ENCODE assay signal across 8 cellular contexts in the genomic region with DNA sequence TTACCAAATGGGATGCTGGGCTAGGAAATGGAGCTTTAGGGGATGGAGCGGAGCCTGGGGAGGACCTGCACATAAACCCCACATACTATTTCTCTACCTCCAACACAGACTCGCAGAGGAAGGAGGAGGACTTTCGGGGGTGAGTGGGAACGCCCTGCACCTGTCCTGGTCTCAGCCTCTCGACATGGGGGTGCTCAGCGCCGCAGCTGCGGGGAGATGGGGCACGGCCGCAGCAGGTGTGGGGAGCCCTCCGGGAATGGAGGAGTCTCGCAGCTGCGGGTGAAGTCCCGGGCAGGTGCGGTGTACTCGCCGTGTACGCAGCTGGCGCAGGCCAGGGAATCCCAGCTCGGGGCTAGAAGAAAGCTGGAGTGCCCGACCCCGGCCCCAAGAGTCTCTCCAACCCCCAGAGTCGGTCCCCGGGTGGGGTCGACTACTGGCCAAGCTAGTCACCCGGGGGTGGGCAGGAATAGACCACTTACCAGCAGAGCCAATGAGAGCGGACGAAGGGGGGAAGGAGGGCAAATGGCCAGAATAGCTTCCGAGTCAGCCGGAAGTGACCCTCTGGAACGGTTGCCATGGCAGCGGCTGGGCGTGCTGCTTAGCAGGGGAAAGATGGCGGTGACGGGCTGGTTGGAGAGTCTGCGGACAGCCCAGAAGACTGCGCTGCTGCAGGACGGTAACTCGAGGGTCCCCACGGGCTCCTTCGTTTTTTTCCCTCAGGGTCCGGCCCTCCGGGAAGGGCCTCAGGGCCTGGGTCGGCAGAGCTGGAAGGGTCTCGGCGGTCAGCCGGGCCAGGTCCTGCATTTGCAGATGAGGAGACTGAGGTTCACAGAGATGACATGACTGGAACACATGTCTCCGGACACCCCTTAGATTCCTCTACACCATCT. TPM values are rescaled to one million over a fixed set of nuclear protein-coding genes. Genes with fewer than 3 reads are reported as not detected.
DNase-seq lines count a peak whose midpoint lies in the region; ATAC-seq and TF ChIP-seq lines count a peak whose summit lies in the region.

DPCD (plus strand) TSS at position 597 of the 890 bp plus-strand sequence; CDS start at position 613, 16 bp downstream.
POLL (minus strand) TSS at position 533 of the 890 bp plus-strand sequence. CDS start 897 bp downstream, outside the sequence.

- H3K4me3 ChIP-seq in kidney epithelial cell (ENCODE audit: low read depth, low read length) = peak within 1 kb of the TSS; percentile 64

- H3K36me3 ChIP-seq in kidney epithelial cell (ENCODE audit: control insufficient read depth, insufficient read depth, low read length) = no peaks in the 10 kb centered on the region

- TF ChIP-seq CTCF in kidney epithelial cell (IDR thresholded peaks at IDR 0.05; ENCODE audit: insufficient read depth, low read length, poor library complexity, severe bottlenecking) = no peak

- peak; percentile 59 for TF ChIP-seq POLR2A in GM19099 (IDR thresholded peaks at IDR 0.05; ENCODE audit: extremely low read depth, insufficient read length, low read depth)

- peak; percentile 88 for ATAC-seq in HG03378 (IDR thresholded peaks at IDR 0.05; ENCODE audit: unreplicated experiment)

- peak within 1 kb of the TSS; percentile 54 for H3K27ac ChIP-seq in cingulate gyrus (ENCODE audit: low read depth, low read length)

- DNase-seq in Ammon's horn (ENCODE audit: low spot score) (peak; percentile 98), NCI-H510A (lab: John Stamatoyannopoulos, UW) (peak; percentile 87), kidney epithelial cell (ENCODE audit: low read depth) (peak; percentile 81)
- peak; percentile 95 for DNase-seq in activated CD4-positive, alpha-beta T cell treated with anti-CD3 and anti-CD28 coated beads for 48 hours
- DNase-seq in stimulated activated CD4-positive, alpha-beta T cell treated with anti-CD3 and anti-CD28 coated beads, Interleukin-15, amount 100 ng/mL, for 48 hours (ENCODE audit: low read depth in 2 of 2) = peak; percentile 83 to 91

- no peaks in the 10 kb centered on the region for H3K27me3 ChIP-seq in kidney epithelial cell (ENCODE audit: control insufficient read depth, insufficient read depth, low read length)

RNA-seq across cellular contexts. Expression of gene DPCD, which starts in this region (rescaled TPM):
- total RNA-seq in kidney epithelial cell = 29.6 and 51.4 TPM in 2 replicates

RNA-seq across cellular contexts. Expression of gene POLL, which starts in this region (rescaled TPM):
- 24.0 and 32.2 TPM in 2 replicates for total RNA-seq in kidney epithelial cell

Comparison
In these comparisons a context has a peak if more than half of its experiments do, and no peak if none do; other contexts are left out.
1. Peak in every context shown above with its lines: DNase-seq, ATAC-seq, H3K4me3 ChIP-seq and H3K27ac ChIP-seq.